14 cellular contexts compared by ENCODE assay signal in genomic region chr4:20638825-20639224, GRCh38.
DNase-seq lines count a peak whose midpoint lies in the region; ATAC-seq and TF ChIP-seq lines count a peak whose summit lies in the region.
"Had no signal": no experiment of that assay in that cellular context is flagged by ENCODE, and none has a peak within 500 bp of the region (broad histone marks: within the 10 kb centered on the region; RNA-seq: fewer than 3 reads in every experiment).

No MANE protein-coding gene starts in this region.

- no peak overlapping the region for H3K27ac ChIP-seq in vagina
- H3K27ac ChIP-seq: SK-N-MC had no signal

- H3K36me3 ChIP-seq in vagina, result no peaks in the 10 kb centered on the region

- intact Hi-C loops in Right ventricle myocardium superior (cut with DNase I), result no loop called here
- intact Hi-C loops in vagina (cut with DNase I), result no loop called here

- H3K9me3 ChIP-seq in vagina, result no peaks in the 10 kb centered on the region
- H3K9me3 ChIP-seq: Caco-2 had no signal

- no peaks in the 10 kb centered on the region for H3K4me1 ChIP-seq in vagina
- H3K4me1 ChIP-seq: Caco-2 had no signal

- DNase-seq in NCI-H82 (lab: John Stamatoyannopoulos, UW) (peak; percentile 31), NCI-H82 treated with DMSO at 0.1 percent for 48 hours (lab: John Stamatoyannopoulos, UW; ENCODE audit: unreplicated experiment) (no peak), DMS153 treated with DMSO at 0.1 percent for 48 hours (lab: John Stamatoyannopoulos, UW; ENCODE audit: unreplicated experiment) (peak; percentile 49), NCI-H774 (lab: John Stamatoyannopoulos, UW) (peak; percentile 29), Right ventricle myocardium superior (no peak), vagina (ENCODE audit: extremely low spot score in 2 of 2) (no peak), COLO829 (ENCODE audit: low spot score) (no peak)
- DNase-seq: AML-193; Caco-2; MM.1S; NCI-H510A; NK-92 treated with Interleukin-12 subunit alpha and Interleukin-12 subunit beta, amount 100 ng/mL, for 24 hours had no signal

- no peak overlapping the region for H3K4me3 ChIP-seq in vagina
- H3K4me3 ChIP-seq: SK-N-MC had no signal

- no peak for TF ChIP-seq CTCF in vagina (IDR thresholded peaks at IDR 0.05)

- TF ChIP-seq POLR2A in vagina (IDR thresholded peaks at IDR 0.05), result no peak

- H3K27me3 ChIP-seq in vagina, result no peaks in the 10 kb centered on the region

- no peak for ATAC-seq in Right ventricle myocardium superior (ENCODE audit: poor library complexity)
- ATAC-seq: Right ventricle myocardium inferior had no signal

Comparison
In these comparisons a context has a peak if more than half of its experiments do, and no peak if none do; other contexts are left out.
1. DNase-seq: peak in NCI-H82 (single experiment), DMS153 treated with DMSO at 0.1 percent for 48 hours (single experiment) and NCI-H774 (single experiment); none in NCI-H82 treated with DMSO at 0.1 percent for 48 hours (single experiment), Right ventricle myocardium superior (single experiment), vagina (0 of 2) and COLO829 (single experiment).